In the genomic region with DNA sequence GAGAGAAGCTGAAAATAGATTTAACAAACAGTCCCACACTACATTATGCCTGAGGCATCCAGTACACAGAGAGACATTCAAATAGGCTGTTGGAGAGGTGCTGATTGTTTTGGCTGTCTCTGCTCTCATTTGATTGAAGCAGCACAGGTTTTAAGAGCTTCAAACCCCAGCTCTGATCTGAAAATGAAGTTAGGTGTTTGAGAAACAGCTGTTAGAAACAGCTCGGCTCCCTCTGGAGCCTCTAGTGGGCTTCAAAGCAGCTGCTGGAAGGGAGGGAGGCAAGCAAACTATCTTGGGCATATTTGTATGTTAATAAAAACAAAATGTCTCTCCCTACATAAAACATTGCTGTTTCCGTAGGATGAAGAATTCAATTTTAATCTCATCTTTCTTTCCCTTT, we compare ENCODE assay signal across 18 cellular contexts.
"Had no signal": no experiment of that assay in that cellular context is flagged by ENCODE, and none has a peak within 500 bp of the region (broad histone marks: within the 10 kb centered on the region; RNA-seq: fewer than 3 reads in every experiment).

No MANE protein-coding gene starts in this region.

- H3K27me3 ChIP-seq: esophagus squamous epithelium, gastrocnemius medialis, neutrophil, sigmoid colon, suprapubic skin, upper lobe of right lung had no signal

- H3K36me3 ChIP-seq: esophagus squamous epithelium, gastrocnemius medialis, neutrophil, prostate gland, sigmoid colon, suprapubic skin, upper lobe of right lung had no signal

- H3K27ac ChIP-seq: esophagus squamous epithelium, gastrocnemius medialis, neutrophil, prostate gland, sigmoid colon, suprapubic skin, upper lobe of right lung had no signal

- H3K4me3 ChIP-seq: esophagus squamous epithelium, gastrocnemius medialis, prostate gland, sigmoid colon, suprapubic skin, upper lobe of right lung had no signal

- H3K9me3 ChIP-seq: esophagus squamous epithelium, gastrocnemius medialis, neutrophil, prostate gland, sigmoid colon, suprapubic skin, upper lobe of right lung had no signal

- H3K4me1 ChIP-seq: esophagus squamous epithelium, gastrocnemius medialis, prostate gland, sigmoid colon, suprapubic skin, upper lobe of right lung had no signal

- H3K27ac Mint-ChIP-seq: activated CD8-positive, alpha-beta T cell treated with anti-CD3 and anti-CD28 coated beads, Interleukin-2, amount 10 ng/mL, durations not matched to agents 7 days and 5 days; activated T-helper 1 cell treated with anti-CD3 and anti-CD28 coated beads, Interleukin-12 subunit alpha, Interleukin-12 subunit beta, Interleukin-2, Interleukin-4 antibody, amounts not matched to agents 30 ng/mL and 10 ng/mL and 1 ng/mL, durations not matched to agents 14 hours and 24 hours and 36 hours had no signal

- ATAC-seq: activated CD8-positive, alpha-beta T cell treated with anti-CD3 and anti-CD28 coated beads, Interleukin-2, amount 10 ng/mL, durations not matched to agents 7 days and 5 days; gastrocnemius medialis; stimulated activated naive CD8-positive, alpha-beta T cell treated with anti-CD3 and anti-CD28 coated beads, Interleukin-15, Interleukin-2, amounts not matched to agents 100 U/mL and 50 U/mL, for 24 hours; upper lobe of right lung had no signal

- H3K4me3 Mint-ChIP-seq: activated CD8-positive, alpha-beta T cell treated with anti-CD3 and anti-CD28 coated beads, Interleukin-2, amount 10 ng/mL, durations not matched to agents 7 days and 5 days; activated T-helper 1 cell treated with anti-CD3 and anti-CD28 coated beads, Interleukin-12 subunit alpha, Interleukin-12 subunit beta, Interleukin-2, Interleukin-4 antibody, amounts not matched to agents 30 ng/mL and 10 ng/mL and 1 ng/mL, durations not matched to agents 14 hours and 24 hours and 36 hours had no signal

- H3K9me3 Mint-ChIP-seq: activated T-helper 1 cell treated with anti-CD3 and anti-CD28 coated beads, Interleukin-12 subunit alpha, Interleukin-12 subunit beta, Interleukin-2, Interleukin-4 antibody, amounts not matched to agents 30 ng/mL and 10 ng/mL and 1 ng/mL, durations not matched to agents 14 hours and 24 hours and 36 hours had no signal

- FAIRE-seq: bronchial epithelial cell, keratinocyte had no signal

- DNase-seq: activated CD4-positive, alpha-beta T cell treated with anti-CD3 and anti-CD28 coated beads for 48 hours; activated CD8-positive, alpha-beta T cell treated with anti-CD3 and anti-CD28 coated beads, Interleukin-2, amount 10 ng/mL, durations not matched to agents 7 days and 5 days; activated naive CD4-positive, alpha-beta T cell; aorta; esophagus squamous epithelium; gastrocnemius medialis; sigmoid colon; stimulated activated CD4-positive, alpha-beta T cell treated with anti-CD3 and anti-CD28 coated beads, Interleukin-12 subunit alpha, Interleukin-12 subunit beta, amount 100 ng/mL, for 4 hours; stimulated activated CD8-positive, alpha-beta memory T cell treated with anti-CD3 and anti-CD28 coated beads, Interleukin-4, amount 100 ng/mL, for 48 hours; stimulated activated naive CD8-positive, alpha-beta T cell treated with anti-CD3 and anti-CD28 coated beads, Interleukin-15, Interleukin-2, amounts not matched to agents 100 U/mL and 50 U/mL, for 24 hours; T-helper 9 cell; upper lobe of right lung had no signal
